27 cellular contexts compared by ENCODE assay signal in genomic region chr7:141527076-141527475, GRCh38.
"Had no signal": no experiment of that assay in that cellular context is flagged by ENCODE, and none has a peak within 500 bp of the region (broad histone marks: within the 10 kb centered on the region; RNA-seq: fewer than 3 reads in every experiment).

No MANE protein-coding gene starts in this region.

- H3K36me3 Mint-ChIP-seq: naive thymus-derived CD8-positive, alpha-beta T cell; natural killer cell treated with Interleukin-12 subunit alpha and Interleukin-12 subunit beta and Interleukin-15 and Interleukin-18, amount 100 ng/mL, for 72 hours; stimulated activated effector memory CD8-positive, alpha-beta T cell treated with anti-CD3 and anti-CD28 coated beads, Interleukin-12 subunit alpha, Interleukin-12 subunit beta, amount 100 ng/mL, for 72 hours; stimulated activated naive B cell treated with anti-CD40 and anti-IgM and Interleukin-4, amounts not matched to agents 10 μg/mL and 1 μg/mL and 100 μg/mL, for 72 hours had no signal

- H3K36me3 ChIP-seq: neutrophil, pancreas, prostate gland, right lobe of liver, sigmoid colon, stomach, thoracic aorta, thyroid gland, tibial nerve, upper lobe of left lung, uterus had no signal

- H3K27ac ChIP-seq: neutrophil, pancreas, prostate gland, right lobe of liver, sigmoid colon, stomach, thoracic aorta, thyroid gland, tibial nerve, upper lobe of left lung, uterus had no signal

- H3K4me3 ChIP-seq: pancreas, prostate gland, right lobe of liver, sigmoid colon, stomach, thoracic aorta, thyroid gland, tibial nerve, upper lobe of left lung, uterus had no signal

- H3K9me3 ChIP-seq: neutrophil, pancreas, prostate gland, right lobe of liver, sigmoid colon, stomach, thoracic aorta, thyroid gland, tibial nerve, upper lobe of left lung, uterus had no signal

- H3K4me1 ChIP-seq: pancreas, prostate gland, right lobe of liver, sigmoid colon, stomach, thyroid gland, tibial nerve, upper lobe of left lung, uterus had no signal

- H3K4me1 Mint-ChIP-seq: naive thymus-derived CD8-positive, alpha-beta T cell; nephron progenitor cell; neural crest cell; stimulated activated effector memory CD8-positive, alpha-beta T cell treated with anti-CD3 and anti-CD28 coated beads, Interleukin-12 subunit alpha, Interleukin-12 subunit beta, amount 100 ng/mL, for 72 hours; stimulated activated naive B cell treated with anti-CD40 and anti-IgM and Interleukin-4, amounts not matched to agents 10 μg/mL and 1 μg/mL and 100 μg/mL, for 72 hours had no signal

- FAIRE-seq: pancreas, small intestine had no signal

- ATAC-seq: naive thymus-derived CD8-positive, alpha-beta T cell; natural killer cell treated with Interleukin-12 subunit alpha and Interleukin-12 subunit beta and Interleukin-15 and Interleukin-18, amount 100 ng/mL, for 72 hours; pancreas; right cardiac atrium; right lobe of liver; stimulated activated effector memory CD8-positive, alpha-beta T cell treated with anti-CD3 and anti-CD28 coated beads, Interleukin-12 subunit alpha, Interleukin-12 subunit beta, amount 100 ng/mL, for 72 hours; stimulated activated naive B cell treated with anti-CD40 and anti-IgM and Interleukin-4, amounts not matched to agents 10 μg/mL and 1 μg/mL and 100 μg/mL, for 72 hours had no signal

- H3K4me3 Mint-ChIP-seq: naive thymus-derived CD8-positive, alpha-beta T cell; natural killer cell treated with Interleukin-12 subunit alpha and Interleukin-12 subunit beta and Interleukin-15 and Interleukin-18, amount 100 ng/mL, for 72 hours; nephron progenitor cell; neural crest cell; stimulated activated effector memory CD8-positive, alpha-beta T cell treated with anti-CD3 and anti-CD28 coated beads, Interleukin-12 subunit alpha, Interleukin-12 subunit beta, amount 100 ng/mL, for 72 hours; stimulated activated naive B cell treated with anti-CD40 and anti-IgM and Interleukin-4, amounts not matched to agents 10 μg/mL and 1 μg/mL and 100 μg/mL, for 72 hours; stimulated activated naive CD8-positive, alpha-beta T cell treated with anti-CD3 and anti-CD28 coated beads, Interleukin-15, Interleukin-2, amounts not matched to agents 100 ng/mL and 50 ng/mL, for 24 hours had no signal

- DNase-seq: naive thymus-derived CD8-positive, alpha-beta T cell; nephron progenitor cell; nucleus accumbens; pancreas; right cardiac atrium; right lobe of liver; sigmoid colon; small intestine; stimulated activated CD4-positive, alpha-beta T cell treated with anti-CD3 and anti-CD28 coated beads, Interleukin-15, amount 100 ng/mL, for 24 hours; stimulated activated CD4-positive, alpha-beta T cell treated with anti-CD3 and anti-CD28 coated beads, Interleukin-2, amount 100 ng/mL, for 24 hours; stimulated activated CD4-positive, alpha-beta T cell treated with anti-CD3 and anti-CD28 coated beads, Interleukin-2, amount 100 ng/mL, for 48 hours; stimulated activated CD4-positive, alpha-beta T cell treated with anti-CD3 and anti-CD28 coated beads, Interleukin-4, amount 100 ng/mL, for 24 hours; stimulated activated naive B cell treated with anti-CD40 and anti-IgM and Interleukin-4, amounts not matched to agents 10 μg/mL and 1 μg/mL and 100 μg/mL, for 72 hours; stimulated activated naive CD4-positive, alpha-beta T cell treated with Interleukin-2 at 50 U/mL for 16 hours; stomach; thyroid gland; trophoblast cell; upper lobe of left lung; uterus had no signal

- H3K27me3 ChIP-seq: pancreas, right lobe of liver, sigmoid colon, stomach, thyroid gland, tibial nerve, upper lobe of left lung, uterus had no signal

- H3K27ac Mint-ChIP-seq: naive thymus-derived CD8-positive, alpha-beta T cell; natural killer cell treated with Interleukin-12 subunit alpha and Interleukin-12 subunit beta and Interleukin-15 and Interleukin-18, amount 100 ng/mL, for 72 hours; nephron progenitor cell; stimulated activated effector memory CD8-positive, alpha-beta T cell treated with anti-CD3 and anti-CD28 coated beads, Interleukin-12 subunit alpha, Interleukin-12 subunit beta, amount 100 ng/mL, for 72 hours; stimulated activated naive B cell treated with anti-CD40 and anti-IgM and Interleukin-4, amounts not matched to agents 10 μg/mL and 1 μg/mL and 100 μg/mL, for 72 hours; stimulated activated naive CD8-positive, alpha-beta T cell treated with anti-CD3 and anti-CD28 coated beads, Interleukin-15, Interleukin-2, amounts not matched to agents 100 ng/mL and 50 ng/mL, for 24 hours had no signal
